Comparison of ENCODE assay signal across 12 cellular contexts in genomic region chr7:33933611-33934281, GRCh38. TPM values are rescaled to one million over a fixed set of nuclear protein-coding genes. Genes with fewer than 3 reads are reported as not detected.
DNase-seq lines count a peak whose midpoint lies in the region; ATAC-seq, FAIRE-seq and TF ChIP-seq lines count a peak whose summit lies in the region.
"Had no signal": no experiment of that assay in that cellular context is flagged by ENCODE, and none has a peak within 500 bp of the region (broad histone marks: within the 10 kb centered on the region; RNA-seq: fewer than 3 reads in every experiment).

No MANE protein-coding gene starts in this region.

- H4K8ac ChIP-seq in IMR-90 (ENCODE audit: low read depth in 2 of 2, low read length in 2 of 2): peak overlapping the region; percentile 72 to 82
- H4K8ac ChIP-seq in mesendoderm (ENCODE audit: low read depth, low read length): no peak overlapping the region

- peak overlapping the region; percentile 80 for H3K14ac ChIP-seq in IMR-90 (replicated peaks; ENCODE audit: low read depth, low read length)

- intact Hi-C loops in IMR-90 (cut with micrococcal nuclease): loop anchor here (1.0 to 10.0 kb wide), 6 partner anchors 46 to 749 kb away; no protein-coding TSS in a partner anchor

- peak overlapping the region; percentile 73 for H2BK120ac ChIP-seq in IMR-90 (ENCODE audit: low read depth, low read length)
- H2BK120ac ChIP-seq in mesendoderm (ENCODE audit: low read depth, low read length): no peak overlapping the region

- no peak overlapping the region for H3K9ac ChIP-seq in IMR-90 (ENCODE audit: low read depth, low read length)
- H3K9ac ChIP-seq in mesendoderm (ENCODE audit: low read length): no peak overlapping the region
- H3K9ac ChIP-seq: parathyroid adenoma had no signal

- H2BK15ac ChIP-seq in IMR-90 (ENCODE audit: low read depth, low read length) (peak overlapping the region; percentile 48; the same call in 2 of the 3 replicates), mesendoderm (replicated peaks; ENCODE audit: low read depth) (no peak overlapping the region)

- no peaks in the 10 kb centered on the region for H3K9me1 ChIP-seq in IMR-90 (ENCODE audit: insufficient read depth, low read length)

- peak; percentile 90 for DNase-seq in AG20443 (ENCODE audit: low spot score)
- peak; percentile 92 for DNase-seq in IMR-90
- peak; percentile 93 for DNase-seq in bronchial epithelial cell (ENCODE audit: low read depth)
- DNase-seq in mesendoderm: peak; percentile 70
- no peak for DNase-seq in HuH-7 (ENCODE audit: low spot score)
- no peak for DNase-seq in SKM-1 (lab: John Stamatoyannopoulos, UW; ENCODE audit: unreplicated experiment)
- DNase-seq: COR-L47, esophagus squamous epithelium had no signal

- H2AFZ ChIP-seq in IMR-90 (replicated peaks; ENCODE audit: low read length, poor library complexity): peak overlapping the region; percentile 45
- H2AFZ ChIP-seq: parathyroid adenoma had no signal

- in situ Hi-C loops in IMR-90 (cut with MboI; ENCODE audit: low sequenced_read_pairs): loop anchor here (10.0 kb wide), 2 partner anchors 509 to 679 kb away; no protein-coding TSS in a partner anchor

- peak overlapping the region; percentile 84 for H3K4ac ChIP-seq in IMR-90 (ENCODE audit: low read depth, low read length)
- H3K4ac ChIP-seq in mesendoderm (ENCODE audit: low read depth, low read length): no peak overlapping the region

- peak overlapping the region; percentile 32; the same call in 1 of the 2 replicates for H2AK5ac ChIP-seq in IMR-90 (ENCODE audit: low read depth, low read length)
- H2AK5ac ChIP-seq in mesendoderm (ENCODE audit: low read length): no peak overlapping the region

- H2AK9ac ChIP-seq in IMR-90 (replicated peaks; ENCODE audit: low read depth, low read length, poor library complexity): no peak overlapping the region

- no peak for TF ChIP-seq CTCF in IMR-90 (conservative IDR thresholded peaks at IDR 0.05; ENCODE audit: low read depth, low read length)
- no peak for TF ChIP-seq CTCF in bronchial epithelial cell (IDR thresholded peaks at IDR 0.05; ENCODE audit: insufficient read depth, low read length, severe bottlenecking)

- ATAC-seq in IMR-90 (ENCODE audit: low read depth): peak; percentile 85
- no peak for ATAC-seq in GM19023 (IDR thresholded peaks at IDR 0.05; ENCODE audit: unreplicated experiment)
- no peak for ATAC-seq in HG03342 (IDR thresholded peaks at IDR 0.05; ENCODE audit: unreplicated experiment)

- H3K27me3 ChIP-seq in IMR-90 (ENCODE audit: control insufficient read depth, insufficient read depth, low read length): no peaks in the 10 kb centered on the region
- H3K27me3 ChIP-seq in bronchial epithelial cell (ENCODE audit: control insufficient read depth, insufficient read depth, low read length): no peaks in the 10 kb centered on the region
- no peaks in the 10 kb centered on the region for H3K27me3 ChIP-seq in mesendoderm (ENCODE audit: insufficient read depth, low read length, poor library complexity)
- H3K27me3 ChIP-seq: esophagus squamous epithelium had no signal

- POLR2A ChIA-PET in IMR-90 (lab: Charles Lee; ENCODE audit: unreplicated experiment): no interaction called here

- TF ChIP-seq POLR2A in IMR-90 (IDR thresholded peaks at IDR 0.05; ENCODE audit: low read depth, low read length): no peak

- peak overlapping the region; percentile 19; the same call in 1 of the 2 replicates for H4K5ac ChIP-seq in IMR-90 (ENCODE audit: low read depth, low read length)
- no peak overlapping the region for H4K5ac ChIP-seq in mesendoderm (ENCODE audit: low read length)

- dilution Hi-C loops in IMR-90 (cut with HindIII; ENCODE audit: low sequenced_read_pairs, unreplicated experiment): no loop called here

- H3K36me3 ChIP-seq in IMR-90 (ENCODE audit: control insufficient read depth, insufficient read depth, low read length) (peaks cover 3% of the 10 kb centered on the region; the same call in 1 of the 2 replicates), bronchial epithelial cell (ENCODE audit: control insufficient read depth, insufficient read depth, low read length) (no peaks in the 10 kb centered on the region), mesendoderm (ENCODE audit: control insufficient read depth, insufficient read depth, low read length) (no peaks in the 10 kb centered on the region)
- H3K36me3 ChIP-seq: esophagus squamous epithelium, thoracic aorta had no signal

- no peaks in the 10 kb centered on the region for H3K9me3 ChIP-seq in IMR-90 (ENCODE audit: control insufficient read depth, insufficient read depth, low read length)
- H3K9me3 ChIP-seq: esophagus squamous epithelium, thoracic aorta had no signal

- H4K20me1 ChIP-seq in IMR-90 (ENCODE audit: insufficient read depth, low read length): no peaks in the 10 kb centered on the region

- peak overlapping the region; percentile 37 for H3K56ac ChIP-seq in IMR-90 (ENCODE audit: extremely low read depth, insufficient read depth, low read length)
- H3K56ac ChIP-seq in mesendoderm (ENCODE audit: low read length): no peak overlapping the region

- CTCF ChIA-PET in IMR-90 (lab: Yijun Ruan, JAX): interaction anchor here (0.6 to 1.7 kb wide), 24 partner anchors 8 to 692 kb away, joined by 3 to 20 read pairs (median 4); no protein-coding TSS in a partner anchor

- H3K27ac ChIP-seq in IMR-90 (ENCODE audit: insufficient read depth, low read length) (peak overlapping the region; percentile 15), mesendoderm (ENCODE audit: low read depth, low read length) (no peak overlapping the region)
- H3K27ac ChIP-seq: esophagus squamous epithelium, parathyroid adenoma, thoracic aorta had no signal

- BruUV-seq in IMR-90 (replicated peaks; lab: Mats Ljungman, UMichigan): no TSS peak

- H3K79me1 ChIP-seq in IMR-90 (ENCODE audit: low read depth in 1 of 2, low read length in 2 of 2) (no peaks in the 10 kb centered on the region), mesendoderm (ENCODE audit: low read length) (no peaks in the 10 kb centered on the region)

- H2BK20ac ChIP-seq in IMR-90 (ENCODE audit: low read depth, low read length): peak overlapping the region; percentile 84

- peaks cover 11% of the 10 kb centered on the region for H3K4me1 ChIP-seq in IMR-90 (ENCODE audit: control insufficient read depth, insufficient read depth, low read length)
- H3K4me1 ChIP-seq in mesendoderm (ENCODE audit: control insufficient read depth, low read depth, low read length): peaks cover 12% of the 10 kb centered on the region
- H3K4me1 ChIP-seq: parathyroid adenoma had no signal

- H3K4me2 ChIP-seq in IMR-90 (ENCODE audit: low read depth, low read length): peak overlapping the region; percentile 4; the same call in 1 of the 2 replicates
- no peak overlapping the region for H3K4me2 ChIP-seq in mesendoderm (ENCODE audit: low read length)

- H3K23ac ChIP-seq in IMR-90 (ENCODE audit: low read depth, low read length) (peak overlapping the region; percentile 32; the same call in 1 of the 2 replicates), mesendoderm (ENCODE audit: low read length) (no peak overlapping the region)

- H3K18ac ChIP-seq in IMR-90 (ENCODE audit: low read depth, low read length) (peak overlapping the region; percentile 66; the same call in 1 of the 2 replicates), mesendoderm (ENCODE audit: low read length) (no peak overlapping the region)

- H2BK5ac ChIP-seq in IMR-90 (ENCODE audit: low read depth, low read length, poor library complexity, severe bottlenecking) (peak overlapping the region; percentile 90), mesendoderm (ENCODE audit: low read length) (no peak overlapping the region)

- H3K4me3 ChIP-seq in IMR-90 (ENCODE audit: insufficient read depth, low read depth, low read length) (no peak overlapping the region), bronchial epithelial cell (ENCODE audit: low read depth, low read length) (no peak overlapping the region), mesendoderm (ENCODE audit: low read length) (no peak overlapping the region)
- H3K4me3 ChIP-seq: esophagus squamous epithelium had no signal

- no peaks in the 10 kb centered on the region for H3K79me2 ChIP-seq in mesendoderm (ENCODE audit: control insufficient read depth, insufficient read depth, low read length)
- H3K79me2 ChIP-seq: parathyroid adenoma had no signal

- no peak for TF ChIP-seq RAD21 in IMR-90 (IDR thresholded peaks at IDR 0.05; ENCODE audit: low read length)

- WGBS in IMR-90 (ENCODE audit: extremely low coverage in 2 of 2, insufficient read length in 1 of 2), 2 experiments: 0% methylated on average over 1 of the region's 4 CpGs; no CpG with 5 or more reads in 1 of the 2 experiments
- WGBS in mesendoderm (ENCODE audit: extremely low coverage, insufficient coverage, low lambda C conversion rate): no CpG with 5 or more reads among the region's 4 CpGs

- peak overlapping the region; percentile 74 for H4K91ac ChIP-seq in IMR-90 (ENCODE audit: insufficient read depth, low read depth, low read length)

- FAIRE-seq in bronchial epithelial cell (lab: Jason Lieb, UNC): no peak

TF ChIP-seq in IMR-90, 13 proteins besides CTCF, POLR2A, EP300 and RAD21 (continues in another document):
- no peak for TF ChIP-seq CEBPB (IDR thresholded peaks at IDR 0.05; ENCODE audit: low read depth, low read length)
- peak; percentile 70 for TF ChIP-seq FOS (IDR thresholded peaks at IDR 0.05; ENCODE audit: low read depth, low read length)
- TF ChIP-seq SMC3 (IDR thresholded peaks at IDR 0.05; ENCODE audit: low read depth, low read length): no peak; the same call in 1 of the 2 replicates
- TF ChIP-seq NFE2L2 (IDR thresholded peaks at IDR 0.05; ENCODE audit: low read depth, low read length): no peak
- TF ChIP-seq RFX5 (IDR thresholded peaks at IDR 0.05; ENCODE audit: low read depth, low read length): no peak
- TF ChIP-seq BHLHE40 (IDR thresholded peaks at IDR 0.05; ENCODE audit: low read depth, low read length): peak; percentile 64; the same call in 1 of the 2 replicates
- TF ChIP-seq CHD1 (IDR thresholded peaks at IDR 0.05; ENCODE audit: low read depth, low read length): no peak
- peak; percentile 77; the same call in 1 of the 2 replicates for TF ChIP-seq MXI1 (IDR thresholded peaks at IDR 0.05; ENCODE audit: borderline replicate concordance, low read depth, low read length)
- TF ChIP-seq RCOR1 (IDR thresholded peaks at IDR 0.05; ENCODE audit: insufficient replicate concordance, low read length): no peak
- TF ChIP-seq MAFK (IDR thresholded peaks at IDR 0.05; ENCODE audit: low read depth, low read length): no peak
- TF ChIP-seq MAZ (IDR thresholded peaks at IDR 0.05; ENCODE audit: borderline replicate concordance, low read depth, low read length): no peak

RNA-seq across cellular contexts. Expression of gene BMPER, which starts 28.4 kb away (rescaled TPM):
- total RNA-seq in IMR-90 (2012; rRNA removed): 7.5 and 7.9 TPM in 2 replicates
- 4.6 and 6.2 TPM in 2 replicates for polyA plus RNA-seq in IMR-90 (2012; rRNA removed)
- 4.7 and 5.8 TPM in 2 replicates for polyA plus RNA-seq in IMR-90 (2012; cell fraction: cytosol; rRNA removed)
- 6.5 and 7.8 TPM in 2 replicates for polyA plus RNA-seq in IMR-90 (2012; cell fraction: nucleus; rRNA removed; ENCODE audit: low replicate concordance)
- 0.13 and 0.26 TPM in 2 replicates for total RNA-seq in bronchial epithelial cell
- polyA plus RNA-seq in mesendoderm (2013, experiment 1 of 2): 0.52 TPM
- polyA plus RNA-seq in mesendoderm (2013, experiment 2 of 2): 0.64 TPM

Comparison
In these comparisons a context has a peak if more than half of its experiments do, and no peak if none do; other contexts are left out.
1. DNase-seq: peak in AG20443 (single experiment), IMR-90 (single experiment), bronchial epithelial cell (single experiment) and mesendoderm (single experiment); none in HuH-7 (single experiment) and SKM-1 (single experiment).